In genomic region chr4:7075962-7076693, GRCh38 we compare ENCODE assay signal across 1 cellular context.
A peak's percentile ranks its signal among the peaks of the same experiment; 100 is the strongest.
TF ChIP-seq lines count a peak whose summit lies in the region.

No MANE protein-coding gene starts in this region.

TF ChIP-seq in K562, 482 proteins besides CTCF, POLR2A, EP300 and RAD21:
- 0 out of 2 replicates have a peak, but pooled peaks have one; percentile 56 for TF ChIP-seq CBX1 (IDR thresholded peaks at IDR 0.05; ENCODE audit: low read depth)
- TF ChIP-seq CHD4 (IDR thresholded peaks at IDR 0.05; ENCODE audit: insufficient read depth, insufficient replicate concordance, low read depth, low read length, poor library complexity, severe bottlenecking), result peak; percentile 79
- TF ChIP-seq ZBTB7A (IDR thresholded peaks at IDR 0.05; ENCODE audit: borderline replicate concordance, control insufficient read depth, low read depth, low read length), result 0 out of 2 replicates have a peak, but pooled peaks have one; percentile 30
- TF ChIP-seq ZKSCAN1 (IDR thresholded peaks at IDR 0.05; ENCODE audit: low read depth, low read length), result peak; percentile 100
- no peak for TF ChIP-seq ZNF395 (CRISPR knock-in tag; IDR thresholded peaks at IDR 0.05)
- no peak for TF ChIP-seq SAP30 (IDR thresholded peaks at IDR 0.05; ENCODE audit: borderline replicate concordance, insufficient read depth, low read depth, low read length, poor library complexity, severe bottlenecking)
TF ChIP-seq in K562: peak in this region for 4.
